ENCODE assay signal across 13 cellular contexts in the genomic region with DNA sequence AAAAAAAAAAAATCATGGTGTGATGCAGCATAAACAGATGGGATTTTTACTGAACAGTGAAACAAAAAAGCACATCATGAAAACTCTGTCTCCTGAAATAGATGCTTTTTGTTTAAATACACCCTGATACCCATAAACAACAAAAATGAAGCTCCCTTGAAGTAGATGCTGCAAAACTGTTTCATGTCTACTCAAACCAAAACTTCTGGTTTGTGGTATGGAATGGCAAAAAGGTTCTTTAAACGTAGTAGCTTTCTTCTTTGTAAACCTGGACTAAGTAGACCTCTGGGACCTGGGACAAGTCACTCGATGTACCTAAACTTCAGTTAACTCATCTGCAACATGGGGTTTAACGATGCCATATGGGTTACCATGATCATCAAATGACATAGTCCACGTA.
DNase-seq lines count a peak whose midpoint lies in the region; ATAC-seq lines count a peak whose summit lies in the region.
"Had no signal": no experiment of that assay in that cellular context is flagged by ENCODE, and none has a peak within 500 bp of the region (broad histone marks: within the 10 kb centered on the region; RNA-seq: fewer than 3 reads in every experiment).

No MANE protein-coding gene starts in this region.

- peak; percentile 66 for DNase-seq in activated CD4-positive, alpha-beta T cell treated with anti-CD3 and anti-CD28 coated beads, Interleukin-2, amount 10 ng/mL, durations not matched to agents 24 days and 14 days
- DNase-seq in activated CD4-positive, alpha-beta T cell treated with anti-CD3 and anti-CD28 coated beads, Interleukin-2, amount 10 ng/mL, durations not matched to agents 7 days and 5 days = no peak
- no peak for DNase-seq in stimulated activated naive B cell treated with anti-CD40 and anti-IgM and Interleukin-4, amounts not matched to agents 10 μg/mL and 1 μg/mL and 100 μg/mL, for 72 hours
- DNase-seq in CD1c-positive myeloid dendritic cell (ENCODE audit: extremely low spot score) = no peak
- DNase-seq in NCI-H524 (lab: John Stamatoyannopoulos, UW) = no peak
- DNase-seq: 8988T, esophagus squamous epithelium, HFFc6, mucosa of descending colon, NCI-H2029 had no signal

- no peaks in the 10 kb centered on the region for H3K9me3 Mint-ChIP-seq in activated CD4-positive, alpha-beta T cell treated with anti-CD3 and anti-CD28 coated beads, Interleukin-2, amount 10 ng/mL, durations not matched to agents 24 days and 14 days
- no peaks in the 10 kb centered on the region for H3K9me3 Mint-ChIP-seq in activated CD4-positive, alpha-beta T cell treated with anti-CD3 and anti-CD28 coated beads, Interleukin-2, amount 10 ng/mL, durations not matched to agents 7 days and 5 days
- H3K9me3 Mint-ChIP-seq in stimulated activated naive B cell treated with anti-CD40 and anti-IgM and Interleukin-4, amounts not matched to agents 10 μg/mL and 1 μg/mL and 100 μg/mL, for 72 hours = peaks cover 5 to 8% of the 10 kb centered on the region in 2 donors
- H3K9me3 Mint-ChIP-seq: HFFc6 had no signal

- peaks cover 54% of the 10 kb centered on the region for H3K27me3 Mint-ChIP-seq in activated CD4-positive, alpha-beta T cell treated with anti-CD3 and anti-CD28 coated beads, Interleukin-2, amount 10 ng/mL, durations not matched to agents 24 days and 14 days
- peaks cover 28% of the 10 kb centered on the region for H3K27me3 Mint-ChIP-seq in activated CD4-positive, alpha-beta T cell treated with anti-CD3 and anti-CD28 coated beads, Interleukin-2, amount 10 ng/mL, durations not matched to agents 7 days and 5 days
- H3K27me3 Mint-ChIP-seq in stimulated activated naive B cell treated with anti-CD40 and anti-IgM and Interleukin-4, amounts not matched to agents 10 μg/mL and 1 μg/mL and 100 μg/mL, for 72 hours = peaks cover 60 to 68% of the 10 kb centered on the region in 2 donors

- H3K4me1 Mint-ChIP-seq in activated CD4-positive, alpha-beta T cell treated with anti-CD3 and anti-CD28 coated beads, Interleukin-2, amount 10 ng/mL, durations not matched to agents 24 days and 14 days = peaks cover 30% of the 10 kb centered on the region
- H3K4me1 Mint-ChIP-seq in activated CD4-positive, alpha-beta T cell treated with anti-CD3 and anti-CD28 coated beads, Interleukin-2, amount 10 ng/mL, durations not matched to agents 7 days and 5 days = peaks cover 32% of the 10 kb centered on the region
- peaks cover 27 to 39% of the 10 kb centered on the region in 2 donors for H3K4me1 Mint-ChIP-seq in stimulated activated naive B cell treated with anti-CD40 and anti-IgM and Interleukin-4, amounts not matched to agents 10 μg/mL and 1 μg/mL and 100 μg/mL, for 72 hours

- H3K36me3 Mint-ChIP-seq in activated CD4-positive, alpha-beta T cell treated with anti-CD3 and anti-CD28 coated beads, Interleukin-2, amount 10 ng/mL, durations not matched to agents 24 days and 14 days (ENCODE audit: low read depth) = no peaks in the 10 kb centered on the region
- H3K36me3 Mint-ChIP-seq in activated CD4-positive, alpha-beta T cell treated with anti-CD3 and anti-CD28 coated beads, Interleukin-2, amount 10 ng/mL, durations not matched to agents 7 days and 5 days (ENCODE audit: low read depth) = peaks cover 5% of the 10 kb centered on the region
- peaks cover 0 to 10% of the 10 kb centered on the region in 2 donors for H3K36me3 Mint-ChIP-seq in stimulated activated naive B cell treated with anti-CD40 and anti-IgM and Interleukin-4, amounts not matched to agents 10 μg/mL and 1 μg/mL and 100 μg/mL, for 72 hours

- no peak overlapping the region for H3K4me3 Mint-ChIP-seq in activated CD4-positive, alpha-beta T cell treated with anti-CD3 and anti-CD28 coated beads, Interleukin-2, amount 10 ng/mL, durations not matched to agents 24 days and 14 days
- no peak overlapping the region for H3K4me3 Mint-ChIP-seq in activated CD4-positive, alpha-beta T cell treated with anti-CD3 and anti-CD28 coated beads, Interleukin-2, amount 10 ng/mL, durations not matched to agents 7 days and 5 days
- no peak overlapping the region for H3K4me3 Mint-ChIP-seq in stimulated activated naive B cell treated with anti-CD40 and anti-IgM and Interleukin-4, amounts not matched to agents 10 μg/mL and 1 μg/mL and 100 μg/mL, for 72 hours
- H3K4me3 Mint-ChIP-seq: HFFc6 had no signal

- CTCF ChIA-PET in activated CD4-positive, alpha-beta T cell treated with anti-CD3 and anti-CD28 coated beads, Interleukin-2, amount 10 ng/mL, durations not matched to agents 7 days and 5 days (lab: Charles Lee) = interaction anchor here (0.7 to 5.1 kb wide), 8 partner anchors 11 to 338 kb away, joined by 3 to 17 read pairs (median 4); no protein-coding TSS in a partner anchor

- intact Hi-C loops in activated CD4-positive, alpha-beta T cell treated with anti-CD3 and anti-CD28 coated beads, Interleukin-2, amount 10 ng/mL, durations not matched to agents 24 days and 14 days (cut with micrococcal nuclease) = loop anchor here (1.0 to 5.0 kb wide), 7 partner anchors 16 to 508 kb away; a partner anchor contains a TSS

- ATAC-seq in GM21619 (IDR thresholded peaks at IDR 0.05; ENCODE audit: unreplicated experiment) (peak; percentile 55), HG03108 (IDR thresholded peaks at IDR 0.05; ENCODE audit: unreplicated experiment) (peak; percentile 65), HG03521 (IDR thresholded peaks at IDR 0.05; ENCODE audit: unreplicated experiment) (no peak)
- peak; percentile 47 to 56 for ATAC-seq in stimulated activated naive B cell treated with anti-CD40 and anti-IgM and Interleukin-4, amounts not matched to agents 10 μg/mL and 1 μg/mL and 100 μg/mL, for 72 hours (replicated peaks)
- ATAC-seq: mucosa of descending colon had no signal

- POLR2A ChIA-PET in activated CD4-positive, alpha-beta T cell treated with anti-CD3 and anti-CD28 coated beads, Interleukin-2, amount 10 ng/mL, durations not matched to agents 7 days and 5 days (lab: Charles Lee) = no interaction called here

- peak overlapping the region; percentile 21 for H3K27ac Mint-ChIP-seq in activated CD4-positive, alpha-beta T cell treated with anti-CD3 and anti-CD28 coated beads, Interleukin-2, amount 10 ng/mL, durations not matched to agents 24 days and 14 days
- no peak overlapping the region for H3K27ac Mint-ChIP-seq in activated CD4-positive, alpha-beta T cell treated with anti-CD3 and anti-CD28 coated beads, Interleukin-2, amount 10 ng/mL, durations not matched to agents 7 days and 5 days
- peak overlapping the region; percentile 56 for H3K27ac Mint-ChIP-seq in stimulated activated naive B cell treated with anti-CD40 and anti-IgM and Interleukin-4, amounts not matched to agents 10 μg/mL and 1 μg/mL and 100 μg/mL, for 72 hours
- H3K27ac Mint-ChIP-seq: HFFc6 had no signal
